Comparison of ENCODE assay signal across 8 cellular contexts in genomic region chr16:30941600-30942420, GRCh38. TPM values are rescaled to one million over a fixed set of nuclear protein-coding genes. Genes with fewer than 3 reads are reported as not detected.
DNase-seq lines count a peak whose midpoint lies in the region; ATAC-seq and TF ChIP-seq lines count a peak whose summit lies in the region.

No MANE protein-coding gene starts in this region.

- peak overlapping the region; percentile 66; the same call in 1 of the 2 replicates for H2AFZ ChIP-seq in OCI-LY3 (ENCODE audit: low read depth, low read length)

- peak; percentile 85 for ATAC-seq in GM19372 (IDR thresholded peaks at IDR 0.05; ENCODE audit: low read depth, unreplicated experiment)
- peak; percentile 82 for ATAC-seq in HG03460 (IDR thresholded peaks at IDR 0.05; ENCODE audit: unreplicated experiment)
- peak; percentile 93 to 95 for ATAC-seq in activated T-cell treated with anti-CD3 and anti-CD28 coated beads, Interleukin-2, amount 50 U/mL, for 72 hours (replicated peaks in 1 of 2)

- H3K79me2 ChIP-seq in OCI-LY3 (ENCODE audit: low read length) = no peaks in the 10 kb centered on the region

- H3K4me2 ChIP-seq in OCI-LY3 (ENCODE audit: low read length) = peak overlapping the region; percentile 63

- peaks cover 0 to 10% of the 10 kb centered on the region in 2 donors for H3K36me3 Mint-ChIP-seq in activated T-cell treated with anti-CD3 and anti-CD28 coated beads, Interleukin-2, amount 50 U/mL, for 72 hours (ENCODE audit: insufficient read depth in 2 of 2)

- H3K27ac ChIP-seq in OCI-LY3 (ENCODE audit: low read length) = no peak overlapping the region
- H3K27ac ChIP-seq in neutrophil = peak overlapping the region; percentile 50
- H3K27ac ChIP-seq in vagina = no peak overlapping the region

- no peak for TF ChIP-seq POLR2A in vagina (IDR thresholded peaks at IDR 0.05)

- DNase-seq in COLO829 (ENCODE audit: low spot score) (peak; percentile 76), fibroblast of pulmonary artery (ENCODE audit: low read depth) (peak; percentile 70), vagina (ENCODE audit: extremely low spot score in 2 of 2) (no peak)
- peak; percentile 77 to 81 for DNase-seq in activated T-cell treated with anti-CD3 and anti-CD28 coated beads, Interleukin-2, amount 50 U/mL, for 72 hours

- H3K27ac Mint-ChIP-seq in activated T-cell treated with anti-CD3 and anti-CD28 coated beads, Interleukin-2, amount 50 U/mL, for 72 hours = peak overlapping the region; percentile 78

- H3K9me3 Mint-ChIP-seq in activated T-cell treated with anti-CD3 and anti-CD28 coated beads, Interleukin-2, amount 50 U/mL, for 72 hours = no peaks in the 10 kb centered on the region

- no peak overlapping the region for H3K9ac ChIP-seq in OCI-LY3 (ENCODE audit: low read length)

- TF ChIP-seq CTCF in OCI-LY3 (IDR thresholded peaks at IDR 0.05; ENCODE audit: low read depth, low read length) = peak; percentile 83
- peak; percentile 91 for TF ChIP-seq CTCF in fibroblast of pulmonary artery (IDR thresholded peaks at IDR 0.05; ENCODE audit: low read length, missing control alignments)
- TF ChIP-seq CTCF in neutrophil (IDR thresholded peaks at IDR 0.05) = peak; percentile 99
- peak; percentile 52 to 74 (median 55) for TF ChIP-seq CTCF in vagina (IDR thresholded peaks at IDR 0.05)

- H3K36me3 ChIP-seq in OCI-LY3 (replicated peaks; ENCODE audit: low read depth, low read length) (peaks cover 14% of the 10 kb centered on the region), neutrophil (no peaks in the 10 kb centered on the region), vagina (peaks cover 0 to 17% of the 10 kb centered on the region in 2 donors)

- peaks cover 20% of the 10 kb centered on the region for H3K4me1 Mint-ChIP-seq in activated T-cell treated with anti-CD3 and anti-CD28 coated beads, Interleukin-2, amount 50 U/mL, for 72 hours (ENCODE audit: low read depth)

- H3K4me3 ChIP-seq in OCI-LY3 (ENCODE audit: low read length) = peak overlapping the region; percentile 56
- H3K4me3 ChIP-seq in fibroblast of pulmonary artery (replicated peaks; ENCODE audit: low read depth, low read length) = no peak overlapping the region
- H3K4me3 ChIP-seq in neutrophil (ENCODE audit: low read depth in 1 of 2, low read length in 1 of 2) = peak overlapping the region; percentile 18 to 46
- no peak overlapping the region for H3K4me3 ChIP-seq in vagina

- H3K4me3 Mint-ChIP-seq in activated T-cell treated with anti-CD3 and anti-CD28 coated beads, Interleukin-2, amount 50 U/mL, for 72 hours = peak overlapping the region; percentile 36 to 69

- H3K9me3 ChIP-seq in OCI-LY3 (ENCODE audit: insufficient read depth, low read length) = no peaks in the 10 kb centered on the region
- no peaks in the 10 kb centered on the region for H3K9me3 ChIP-seq in neutrophil
- no peaks in the 10 kb centered on the region for H3K9me3 ChIP-seq in vagina

- H3K4me1 ChIP-seq in OCI-LY3 (ENCODE audit: low read length) (peaks cover 9% of the 10 kb centered on the region), neutrophil (ENCODE audit: control insufficient read depth in 1 of 2, insufficient read depth in 1 of 2, low read depth in 1 of 2, low read length in 1 of 2) (peaks cover 41 to 47% of the 10 kb centered on the region in 2 experiments), vagina (peaks cover 12% of the 10 kb centered on the region)

- no peaks in the 10 kb centered on the region for H4K20me1 ChIP-seq in OCI-LY3 (ENCODE audit: insufficient read depth, low read length)

- H3K27me3 Mint-ChIP-seq in activated T-cell treated with anti-CD3 and anti-CD28 coated beads, Interleukin-2, amount 50 U/mL, for 72 hours (ENCODE audit: low read depth) = no peaks in the 10 kb centered on the region

- no peaks in the 10 kb centered on the region for H3K27me3 ChIP-seq in OCI-LY3 (ENCODE audit: low read depth, low read length)
- no peaks in the 10 kb centered on the region for H3K27me3 ChIP-seq in neutrophil
- no peaks in the 10 kb centered on the region for H3K27me3 ChIP-seq in vagina

- intact Hi-C loops in vagina (cut with DNase I) = no loop called here

RNA-seq across cellular contexts. Expression of gene ORAI3, which starts 7.1 kb away (rescaled TPM):
- 10 to 100 TPM; 13.6 to 15.6 TPM for total RNA-seq in activated T-cell treated with anti-CD3 and anti-CD28 coated beads, Interleukin-2, amount 50 U/mL, for 72 hours
- 27.0 TPM for total RNA-seq in vagina

RNA-seq across cellular contexts. Expression of gene SETD1A, which starts 15.7 kb away (rescaled TPM):
- 10 to 100 TPM; 19.1 to 25.5 TPM for total RNA-seq in activated T-cell treated with anti-CD3 and anti-CD28 coated beads, Interleukin-2, amount 50 U/mL, for 72 hours
- 10.6 TPM for total RNA-seq in vagina

RNA-seq across cellular contexts. Expression of gene FBXL19, which starts 18.4 kb away (rescaled TPM):
- total RNA-seq in activated T-cell treated with anti-CD3 and anti-CD28 coated beads, Interleukin-2, amount 50 U/mL, for 72 hours = 10 to 100 TPM; 24.9 to 25.7 TPM
- total RNA-seq in vagina = 21.4 TPM

RNA-seq across cellular contexts. Expression of gene HSD3B7, which starts 43.2 kb away (rescaled TPM):
- 1 to 10 TPM; 2.4 to 4.7 TPM for total RNA-seq in activated T-cell treated with anti-CD3 and anti-CD28 coated beads, Interleukin-2, amount 50 U/mL, for 72 hours
- 14.5 TPM for total RNA-seq in vagina

RNA-seq across cellular contexts. Expression of gene CTF1, which starts 45.4 kb away (rescaled TPM):
- under 1 TPM; 0.25 to 0.72 TPM for total RNA-seq in activated T-cell treated with anti-CD3 and anti-CD28 coated beads, Interleukin-2, amount 50 U/mL, for 72 hours
- 3.2 TPM for total RNA-seq in vagina

Comparison
In these comparisons a context has a peak if more than half of its experiments do, and no peak if none do; other contexts are left out.
1. DNase-seq: peak in COLO829 (single experiment), activated T-cell treated with anti-CD3 and anti-CD28 coated beads, Interleukin-2, amount 50 U/mL, for 72 hours (2 of 2) and fibroblast of pulmonary artery (single experiment); none in vagina (0 of 2).
2. H3K4me3 ChIP-seq: peak in OCI-LY3 (single experiment) and neutrophil (2 of 2); none in fibroblast of pulmonary artery (single experiment) and vagina (0 of 2).
3. Peak in every context shown above with its lines, with median percentiles within 50 percentile points of each other: ATAC-seq and CTCF ChIP-seq.